In the genomic region with DNA sequence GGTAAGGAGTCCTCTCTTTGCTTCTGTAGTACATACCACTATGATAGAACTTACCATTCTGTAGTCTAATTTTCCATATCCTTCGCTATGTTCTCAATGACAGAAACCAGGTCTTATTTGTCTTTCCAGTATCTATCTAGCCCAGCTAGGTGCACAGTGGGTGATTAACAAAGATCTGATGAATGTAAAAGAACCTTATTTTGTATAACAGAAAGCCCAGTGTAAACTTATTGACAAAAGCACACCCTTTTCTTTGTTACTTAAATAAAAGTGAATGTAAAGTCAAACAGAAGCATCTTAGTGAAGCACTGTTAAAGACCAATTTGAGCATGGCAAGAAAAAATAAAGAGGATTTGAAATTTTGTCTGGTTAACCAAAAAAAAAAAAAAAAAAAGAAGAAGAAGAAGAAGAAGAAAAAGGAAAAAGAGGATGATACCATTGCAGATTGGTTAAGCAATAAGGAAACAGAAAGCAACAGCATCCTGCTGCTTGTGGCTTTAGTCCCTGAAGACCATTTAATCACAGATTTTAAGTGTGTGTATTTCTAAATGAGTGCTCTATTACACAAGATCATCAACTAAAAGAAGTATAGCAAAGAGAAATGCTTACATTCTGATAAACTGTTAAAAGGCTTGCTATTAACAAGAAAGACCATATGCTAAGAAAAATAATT, we compare ENCODE assay signal across 8 cellular contexts. TPM values are rescaled to one million over a fixed set of nuclear protein-coding genes. Genes with fewer than 3 reads are reported as not detected.
A peak's percentile ranks its signal among the peaks of the same experiment; 100 is the strongest.
DNase-seq lines count a peak whose midpoint lies in the region; ATAC-seq and TF ChIP-seq lines count a peak whose summit lies in the region.

No MANE protein-coding gene starts in this region.

- H3K27ac Mint-ChIP-seq in naive B cell: peak overlapping the region in 4 of 6 donors; percentile 18 to 96 (median 66)

- no peaks in the 10 kb centered on the region for H3K27me3 Mint-ChIP-seq in naive B cell

- H3K9me3 Mint-ChIP-seq in naive B cell: no peaks in the 10 kb centered on the region

- no peaks in the 10 kb centered on the region for H3K36me3 Mint-ChIP-seq in naive B cell

- DNase-seq in SIG-M5 treated with dmso at 0.1 percent for 504 hours (lab: John Stamatoyannopoulos, UW; ENCODE audit: unreplicated experiment) (peak; percentile 90), naive B cell (peak; percentile 22), kidney glomerular epithelial cell (lab: John Stamatoyannopoulos, UW) (no peak), LoVo (ENCODE audit: low spot score) (no peak)

- peaks cover 16 to 24% (median 16%) of the 10 kb centered on the region in 3 donors for H3K4me1 Mint-ChIP-seq in naive B cell

- no peak for TF ChIP-seq POLR2A in GM18505 (IDR thresholded peaks at IDR 0.05; ENCODE audit: borderline replicate concordance, extremely low read depth, insufficient read depth, insufficient read length)

- ATAC-seq in GM18868 (IDR thresholded peaks at IDR 0.05; ENCODE audit: unreplicated experiment) (peak; percentile 55), HG02678 (IDR thresholded peaks at IDR 0.05; ENCODE audit: unreplicated experiment) (peak; percentile 46), naive B cell (ENCODE audit: low read depth in 2 of 2) (peak; percentile 79), GM18505 (IDR thresholded peaks at IDR 0.05; ENCODE audit: unreplicated experiment) (no peak), HG02870 (IDR thresholded peaks at IDR 0.05; ENCODE audit: unreplicated experiment) (no peak)

- H3K4me3 Mint-ChIP-seq in naive B cell: peak overlapping the region in 5 of 8 donors; percentile 16 to 37 (median 25)

RNA-seq across cellular contexts. Expression of a gene that starts 21.2 kb away (rescaled TPM):
- 1 to 10 TPM; 4.4 to 5.6 (median 5.0) TPM for polyA plus RNA-seq in naive B cell (ENCODE audit: low read depth in 6 of 6)

Comparison
In these comparisons a context has a peak if more than half of its experiments do, and no peak if none do; other contexts are left out.
1. ATAC-seq: peak in GM18868 (single experiment), HG02678 (single experiment) and naive B cell (2 of 2); none in GM18505 (single experiment) and HG02870 (single experiment).
2. DNase-seq: peak in SIG-M5 treated with dmso at 0.1 percent for 504 hours (single experiment) and naive B cell (single experiment); none in kidney glomerular epithelial cell (single experiment) and LoVo (single experiment).